In the genomic region with DNA sequence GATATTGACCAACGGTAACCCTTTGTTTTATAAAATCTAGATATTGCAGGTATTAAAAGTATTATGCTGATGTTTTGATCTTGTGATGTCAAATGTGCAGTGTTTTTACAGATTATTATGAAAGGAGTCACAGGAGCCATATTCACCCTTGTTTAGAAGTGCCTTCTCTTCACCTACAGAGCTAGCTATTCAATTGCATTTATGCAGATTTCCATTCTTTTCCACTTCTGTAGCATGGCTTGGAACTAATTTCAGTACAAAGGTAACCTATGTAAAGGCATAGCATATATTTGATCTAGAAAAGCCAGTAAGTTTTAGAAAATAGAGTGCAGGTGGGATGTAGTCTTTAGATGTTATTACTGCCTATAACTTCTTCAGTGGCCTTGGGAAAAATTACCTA, we compare ENCODE assay signal across 8 cellular contexts.
"Had no signal": no experiment of that assay in that cellular context is flagged by ENCODE, and none has a peak within 500 bp of the region (broad histone marks: within the 10 kb centered on the region; RNA-seq: fewer than 3 reads in every experiment).

No MANE protein-coding gene starts in this region.

- H3K27ac ChIP-seq: GM23248 had no signal

- H3K27ac Mint-ChIP-seq: H9, HFFc6 had no signal

- H3K9ac ChIP-seq: GM23248 had no signal

- H2AFZ ChIP-seq: GM23248 had no signal

- H3K36me3 ChIP-seq: HAP-1 had no signal

- H3K4me3 ChIP-seq: GM23248, HAP-1 had no signal

- H3K4me1 ChIP-seq: HAP-1 had no signal

- H3K4me3 Mint-ChIP-seq: H9, HFFc6 had no signal

- H3K9me3 ChIP-seq: HAP-1 had no signal

- H3K9me3 Mint-ChIP-seq: HFFc6 had no signal

- ATAC-seq: HCT116 had no signal

- DNase-seq: GM23248, GOT3, H7, H9, HCEC 1CT, HFFc6 had no signal
